ENCODE assay signal across 1 cellular context in genomic region chr16:22681551-22681880, GRCh38.
TF ChIP-seq lines count a peak whose summit lies in the region.

No MANE protein-coding gene starts in this region.

TF ChIP-seq in HepG2, 621 proteins besides CTCF, POLR2A, EP300 and RAD21 (continued from another document):
- TF ChIP-seq ZNF646 (CRISPR knock-in tag; IDR thresholded peaks at IDR 0.05) (no peak), MLX (CRISPR knock-in tag; IDR thresholded peaks at IDR 0.05) (no peak), ZNF615 (CRISPR knock-in tag; IDR thresholded peaks at IDR 0.05; ENCODE audit: borderline replicate concordance) (no peak), ZNF512B (CRISPR knock-in tag; IDR thresholded peaks at IDR 0.05; ENCODE audit: borderline replicate concordance) (no peak), ZNF546 (CRISPR knock-in tag; conservative IDR thresholded peaks at IDR 0.05) (no peak), HMGXB3 (CRISPR knock-in tag; IDR thresholded peaks at IDR 0.05; ENCODE audit: borderline replicate concordance) (no peak), ZNF496 (CRISPR knock-in tag; IDR thresholded peaks at IDR 0.05; ENCODE audit: insufficient replicate concordance) (no peak)
